Comparison of ENCODE assay signal across 8 cellular contexts in genomic region chr11:65569973-65570918, GRCh38. TPM values are rescaled to one million over a fixed set of nuclear protein-coding genes. Genes with fewer than 3 reads are reported as not detected.
DNase-seq lines count a peak whose midpoint lies in the region; TF ChIP-seq lines count a peak whose summit lies in the region.

A gene with protein sequence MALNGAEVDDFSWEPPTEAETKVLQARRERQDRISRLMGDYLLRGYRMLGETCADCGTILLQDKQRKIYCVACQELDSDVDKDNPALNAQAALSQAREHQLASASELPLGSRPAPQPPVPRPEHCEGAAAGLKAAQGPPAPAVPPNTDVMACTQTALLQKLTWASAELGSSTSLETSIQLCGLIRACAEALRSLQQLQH (plus strand): TSS chr11:65570477. CDS start chr11:65570492, 15 bp downstream.

- H2AFZ ChIP-seq in neural progenitor cell (replicated peaks), result peak within 1 kb of the TSS; percentile 69

- peak within 1 kb of the TSS; percentile 90 for H3K4me3 Mint-ChIP-seq in neural progenitor cell

- peak; percentile 98 for DNase-seq in GDM1 (lab: John Stamatoyannopoulos, UW)
- peak; percentile 97 to 100 for DNase-seq in HAP-1 (ENCODE audit: low spot score in 2 of 2)
- DNase-seq in MG63, result peak; percentile 100
- DNase-seq in SHP77 treated with DMSO at 0.1 percent for 48 hours (lab: John Stamatoyannopoulos, UW), result peak; percentile 85
- DNase-seq in activated effector memory CD4-positive, alpha-beta T cell treated with anti-CD3 and anti-CD28 coated beads, Interleukin-2, amount 50 U/mL, for 16 hours, result peak; percentile 100
- DNase-seq in fibroblast of the conjunctiva (ENCODE audit: low read depth), result peak; percentile 96
- peak; percentile 99 for DNase-seq in neural progenitor cell (ENCODE audit: low spot score)
- peak; percentile 94 for DNase-seq in stromal cell of bone marrow (ENCODE audit: low read depth)

- H3K36me3 ChIP-seq in HAP-1 (replicated peaks) (peaks cover 12% of the 10 kb centered on the region), MG63 (peaks cover 16% of the 10 kb centered on the region), neural progenitor cell (no peaks in the 10 kb centered on the region)

- H3K9me3 Mint-ChIP-seq in neural progenitor cell, result no peaks in the 10 kb centered on the region

- H3K79me2 ChIP-seq in neural progenitor cell (ENCODE audit: low read depth), result peaks cover 40% of the 10 kb centered on the region

- in situ Hi-C loops in HAP-1 (cut with MboI; ENCODE audit: low sequenced_read_pairs), result no loop called here

- H3K4me3 ChIP-seq in HAP-1 (peak within 1 kb of the TSS; percentile 98), MG63 (peak within 1 kb of the TSS; percentile 87), neural progenitor cell (peak within 1 kb of the TSS; percentile 93)

- peaks cover 15% of the 10 kb centered on the region for H3K27me3 Mint-ChIP-seq in neural progenitor cell (ENCODE audit: insufficient read depth, low read depth)

- peak within 1 kb of the TSS; percentile 76 for H3K27ac ChIP-seq in neural progenitor cell

- H4K20me1 ChIP-seq in neural progenitor cell (ENCODE audit: low read depth), result peaks cover 41% of the 10 kb centered on the region

- TF ChIP-seq CTCF in neural progenitor cell (IDR thresholded peaks at IDR 0.05), result peak; percentile 74

- peak within 1 kb of the TSS; percentile 97 for H3K4me2 ChIP-seq in neural progenitor cell

- H3K27ac Mint-ChIP-seq in neural progenitor cell, result peak within 1 kb of the TSS; percentile 44

- peaks cover 11% of the 10 kb centered on the region for H3K36me3 Mint-ChIP-seq in neural progenitor cell

- H3K9ac ChIP-seq in neural progenitor cell, result peak within 1 kb of the TSS; percentile 71

- peaks cover 59% of the 10 kb centered on the region for H3F3A ChIP-seq in neural progenitor cell (ENCODE audit: low read depth)

- peaks cover 52% of the 10 kb centered on the region for H3K4me1 Mint-ChIP-seq in neural progenitor cell

- H3K4me1 ChIP-seq in HAP-1 (peaks cover 27% of the 10 kb centered on the region), neural progenitor cell (peaks cover 23% of the 10 kb centered on the region)

- no peaks in the 10 kb centered on the region for H3K27me3 ChIP-seq in HAP-1 (ENCODE audit: low read depth)
- H3K27me3 ChIP-seq in MG63, result no peaks in the 10 kb centered on the region
- peaks cover 15% of the 10 kb centered on the region for H3K27me3 ChIP-seq in neural progenitor cell

- H3K9me3 ChIP-seq in HAP-1 (no peaks in the 10 kb centered on the region), MG63 (no peaks in the 10 kb centered on the region), neural progenitor cell (ENCODE audit: low read depth) (no peaks in the 10 kb centered on the region)

RNA-seq across cellular contexts. Expression of the gene that starts here (rescaled TPM):
- 51.1 and 90.7 TPM in 2 replicates for total RNA-seq in MG63 (2014; rRNA removed; shearing (Covaris generic); ENCODE audit: low replicate concordance)
- 15.5 and 34.0 TPM in 2 replicates for total RNA-seq in neural progenitor cell (ENCODE audit: low replicate concordance)

Comparison
In these comparisons a context has a peak if more than half of its experiments do, and no peak if none do; other contexts are left out.
1. Peak in every context shown above with its lines: DNase-seq, H3K4me3 ChIP-seq and H3K27ac ChIP-seq.